Comparison of ENCODE assay signal across 1 cellular context in the genomic region with DNA sequence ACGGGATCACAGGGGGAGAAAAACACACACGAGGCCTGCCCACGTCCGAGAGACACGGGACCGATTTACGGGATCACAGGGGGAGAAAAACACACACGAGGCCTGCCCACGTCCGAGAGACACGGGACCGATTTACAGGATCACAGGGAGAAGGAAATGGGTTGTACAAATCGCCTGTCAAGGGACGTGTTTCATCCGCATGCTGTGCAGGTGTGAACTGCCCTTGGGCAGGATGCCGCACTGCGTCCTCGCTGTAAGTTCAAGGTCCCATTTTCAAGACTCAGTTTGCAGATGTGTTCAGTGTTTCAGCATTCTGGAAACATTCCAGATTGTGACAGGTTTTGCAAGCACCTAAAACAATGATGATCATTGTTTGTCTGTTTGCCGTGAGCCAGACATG.
TF ChIP-seq lines count a peak whose summit lies in the region.

No MANE protein-coding gene starts in this region.

TF ChIP-seq in HepG2, 621 proteins besides CTCF, POLR2A, EP300 and RAD21 (continued from another document and continues in another):
- TF ChIP-seq, protein P1, sequence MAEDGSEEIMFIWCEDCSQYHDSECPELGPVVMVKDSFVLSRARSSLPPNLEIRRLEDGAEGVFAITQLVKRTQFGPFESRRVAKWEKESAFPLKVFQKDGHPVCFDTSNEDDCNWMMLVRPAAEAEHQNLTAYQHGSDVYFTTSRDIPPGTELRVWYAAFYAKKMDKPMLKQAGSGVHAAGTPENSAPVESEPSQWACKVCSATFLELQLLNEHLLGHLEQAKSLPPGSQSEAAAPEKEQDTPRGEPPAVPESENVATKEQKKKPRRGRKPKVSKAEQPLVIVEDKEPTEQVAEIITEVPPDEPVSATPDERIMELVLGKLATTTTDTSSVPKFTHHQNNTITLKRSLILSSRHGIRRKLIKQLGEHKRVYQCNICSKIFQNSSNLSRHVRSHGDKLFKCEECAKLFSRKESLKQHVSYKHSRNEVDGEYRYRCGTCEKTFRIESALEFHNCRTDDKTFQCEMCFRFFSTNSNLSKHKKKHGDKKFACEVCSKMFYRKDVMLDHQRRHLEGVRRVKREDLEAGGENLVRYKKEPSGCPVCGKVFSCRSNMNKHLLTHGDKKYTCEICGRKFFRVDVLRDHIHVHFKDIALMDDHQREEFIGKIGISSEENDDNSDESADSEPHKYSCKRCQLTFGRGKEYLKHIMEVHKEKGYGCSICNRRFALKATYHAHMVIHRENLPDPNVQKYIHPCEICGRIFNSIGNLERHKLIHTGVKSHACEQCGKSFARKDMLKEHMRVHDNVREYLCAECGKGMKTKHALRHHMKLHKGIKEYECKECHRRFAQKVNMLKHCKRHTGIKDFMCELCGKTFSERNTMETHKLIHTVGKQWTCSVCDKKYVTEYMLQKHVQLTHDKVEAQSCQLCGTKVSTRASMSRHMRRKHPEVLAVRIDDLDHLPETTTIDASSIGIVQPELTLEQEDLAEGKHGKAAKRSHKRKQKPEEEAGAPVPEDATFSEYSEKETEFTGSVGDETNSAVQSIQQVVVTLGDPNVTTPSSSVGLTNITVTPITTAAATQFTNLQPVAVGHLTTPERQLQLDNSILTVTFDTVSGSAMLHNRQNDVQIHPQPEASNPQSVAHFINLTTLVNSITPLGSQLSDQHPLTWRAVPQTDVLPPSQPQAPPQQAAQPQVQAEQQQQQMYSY (CRISPR knock-in tag; IDR thresholded peaks at IDR 0.05), result no peak
- TF ChIP-seq, protein P2, sequence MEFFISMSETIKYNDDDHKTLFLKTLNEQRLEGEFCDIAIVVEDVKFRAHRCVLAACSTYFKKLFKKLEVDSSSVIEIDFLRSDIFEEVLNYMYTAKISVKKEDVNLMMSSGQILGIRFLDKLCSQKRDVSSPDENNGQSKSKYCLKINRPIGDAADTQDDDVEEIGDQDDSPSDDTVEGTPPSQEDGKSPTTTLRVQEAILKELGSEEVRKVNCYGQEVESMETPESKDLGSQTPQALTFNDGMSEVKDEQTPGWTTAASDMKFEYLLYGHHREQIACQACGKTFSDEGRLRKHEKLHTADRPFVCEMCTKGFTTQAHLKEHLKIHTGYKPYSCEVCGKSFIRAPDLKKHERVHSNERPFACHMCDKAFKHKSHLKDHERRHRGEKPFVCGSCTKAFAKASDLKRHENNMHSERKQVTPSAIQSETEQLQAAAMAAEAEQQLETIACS (CRISPR knock-in tag; IDR thresholded peaks at IDR 0.05), result no peak
- no peak for TF ChIP-seq ZNF224 (CRISPR knock-in tag; IDR thresholded peaks at IDR 0.05)
- no peak for TF ChIP-seq PAWR (CRISPR knock-in tag; IDR thresholded peaks at IDR 0.05; ENCODE audit: borderline replicate concordance)
- TF ChIP-seq, protein P3, sequence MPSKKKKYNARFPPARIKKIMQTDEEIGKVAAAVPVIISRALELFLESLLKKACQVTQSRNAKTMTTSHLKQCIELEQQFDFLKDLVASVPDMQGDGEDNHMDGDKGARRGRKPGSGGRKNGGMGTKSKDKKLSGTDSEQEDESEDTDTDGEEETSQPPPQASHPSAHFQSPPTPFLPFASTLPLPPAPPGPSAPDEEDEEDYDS (CRISPR knock-in tag; IDR thresholded peaks at IDR 0.05), result no peak
- TF ChIP-seq KLF13 (CRISPR knock-in tag; IDR thresholded peaks at IDR 0.05), result no peak
- TF ChIP-seq YEATS4 (CRISPR knock-in tag; IDR thresholded peaks at IDR 0.05; ENCODE audit: borderline replicate concordance), result no peak
- no peak for TF ChIP-seq CREM (IDR thresholded peaks at IDR 0.05)
- no peak for TF ChIP-seq CREM (CRISPR knock-in tag; IDR thresholded peaks at IDR 0.05)
- TF ChIP-seq, protein P4, sequence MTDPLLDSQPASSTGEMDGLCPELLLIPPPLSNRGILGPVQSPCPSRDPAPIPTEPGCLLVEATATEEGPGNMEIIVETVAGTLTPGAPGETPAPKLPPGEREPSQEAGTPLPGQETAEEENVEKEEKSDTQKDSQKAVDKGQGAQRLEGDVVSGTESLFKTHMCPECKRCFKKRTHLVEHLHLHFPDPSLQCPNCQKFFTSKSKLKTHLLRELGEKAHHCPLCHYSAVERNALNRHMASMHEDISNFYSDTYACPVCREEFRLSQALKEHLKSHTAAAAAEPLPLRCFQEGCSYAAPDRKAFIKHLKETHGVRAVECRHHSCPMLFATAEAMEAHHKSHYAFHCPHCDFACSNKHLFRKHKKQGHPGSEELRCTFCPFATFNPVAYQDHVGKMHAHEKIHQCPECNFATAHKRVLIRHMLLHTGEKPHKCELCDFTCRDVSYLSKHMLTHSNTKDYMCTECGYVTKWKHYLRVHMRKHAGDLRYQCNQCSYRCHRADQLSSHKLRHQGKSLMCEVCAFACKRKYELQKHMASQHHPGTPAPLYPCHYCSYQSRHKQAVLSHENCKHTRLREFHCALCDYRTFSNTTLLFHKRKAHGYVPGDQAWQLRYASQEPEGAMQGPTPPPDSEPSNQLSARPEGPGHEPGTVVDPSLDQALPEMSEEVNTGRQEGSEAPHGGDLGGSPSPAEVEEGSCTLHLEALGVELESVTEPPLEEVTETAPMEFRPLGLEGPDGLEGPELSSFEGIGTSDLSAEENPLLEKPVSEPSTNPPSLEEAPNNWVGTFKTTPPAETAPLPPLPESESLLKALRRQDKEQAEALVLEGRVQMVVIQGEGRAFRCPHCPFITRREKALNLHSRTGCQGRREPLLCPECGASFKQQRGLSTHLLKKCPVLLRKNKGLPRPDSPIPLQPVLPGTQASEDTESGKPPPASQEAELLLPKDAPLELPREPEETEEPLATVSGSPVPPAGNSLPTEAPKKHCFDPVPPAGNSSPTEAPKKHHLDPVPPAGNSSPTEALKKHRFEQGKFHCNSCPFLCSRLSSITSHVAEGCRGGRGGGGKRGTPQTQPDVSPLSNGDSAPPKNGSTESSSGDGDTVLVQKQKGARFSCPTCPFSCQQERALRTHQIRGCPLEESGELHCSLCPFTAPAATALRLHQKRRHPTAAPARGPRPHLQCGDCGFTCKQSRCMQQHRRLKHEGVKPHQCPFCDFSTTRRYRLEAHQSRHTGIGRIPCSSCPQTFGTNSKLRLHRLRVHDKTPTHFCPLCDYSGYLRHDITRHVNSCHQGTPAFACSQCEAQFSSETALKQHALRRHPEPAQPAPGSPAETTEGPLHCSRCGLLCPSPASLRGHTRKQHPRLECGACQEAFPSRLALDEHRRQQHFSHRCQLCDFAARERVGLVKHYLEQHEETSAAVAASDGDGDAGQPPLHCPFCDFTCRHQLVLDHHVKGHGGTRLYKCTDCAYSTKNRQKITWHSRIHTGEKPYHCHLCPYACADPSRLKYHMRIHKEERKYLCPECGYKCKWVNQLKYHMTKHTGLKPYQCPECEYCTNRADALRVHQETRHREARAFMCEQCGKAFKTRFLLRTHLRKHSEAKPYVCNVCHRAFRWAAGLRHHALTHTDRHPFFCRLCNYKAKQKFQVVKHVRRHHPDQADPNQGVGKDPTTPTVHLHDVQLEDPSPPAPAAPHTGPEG (CRISPR knock-in tag; IDR thresholded peaks at IDR 0.05), result no peak
- TF ChIP-seq, protein P5, sequence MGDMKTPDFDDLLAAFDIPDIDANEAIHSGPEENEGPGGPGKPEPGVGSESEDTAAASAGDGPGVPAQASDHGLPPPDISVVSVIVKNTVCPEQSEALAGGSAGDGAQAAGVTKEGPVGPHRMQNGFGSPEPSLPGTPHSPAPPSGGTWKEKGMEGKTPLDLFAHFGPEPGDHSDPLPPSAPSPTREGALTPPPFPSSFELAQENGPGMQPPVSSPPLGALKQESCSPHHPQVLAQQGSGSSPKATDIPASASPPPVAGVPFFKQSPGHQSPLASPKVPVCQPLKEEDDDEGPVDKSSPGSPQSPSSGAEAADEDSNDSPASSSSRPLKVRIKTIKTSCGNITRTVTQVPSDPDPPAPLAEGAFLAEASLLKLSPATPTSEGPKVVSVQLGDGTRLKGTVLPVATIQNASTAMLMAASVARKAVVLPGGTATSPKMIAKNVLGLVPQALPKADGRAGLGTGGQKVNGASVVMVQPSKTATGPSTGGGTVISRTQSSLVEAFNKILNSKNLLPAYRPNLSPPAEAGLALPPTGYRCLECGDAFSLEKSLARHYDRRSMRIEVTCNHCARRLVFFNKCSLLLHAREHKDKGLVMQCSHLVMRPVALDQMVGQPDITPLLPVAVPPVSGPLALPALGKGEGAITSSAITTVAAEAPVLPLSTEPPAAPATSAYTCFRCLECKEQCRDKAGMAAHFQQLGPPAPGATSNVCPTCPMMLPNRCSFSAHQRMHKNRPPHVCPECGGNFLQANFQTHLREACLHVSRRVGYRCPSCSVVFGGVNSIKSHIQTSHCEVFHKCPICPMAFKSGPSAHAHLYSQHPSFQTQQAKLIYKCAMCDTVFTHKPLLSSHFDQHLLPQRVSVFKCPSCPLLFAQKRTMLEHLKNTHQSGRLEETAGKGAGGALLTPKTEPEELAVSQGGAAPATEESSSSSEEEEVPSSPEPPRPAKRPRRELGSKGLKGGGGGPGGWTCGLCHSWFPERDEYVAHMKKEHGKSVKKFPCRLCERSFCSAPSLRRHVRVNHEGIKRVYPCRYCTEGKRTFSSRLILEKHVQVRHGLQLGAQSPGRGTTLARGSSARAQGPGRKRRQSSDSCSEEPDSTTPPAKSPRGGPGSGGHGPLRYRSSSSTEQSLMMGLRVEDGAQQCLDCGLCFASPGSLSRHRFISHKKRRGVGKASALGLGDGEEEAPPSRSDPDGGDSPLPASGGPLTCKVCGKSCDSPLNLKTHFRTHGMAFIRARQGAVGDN (CRISPR knock-in tag; IDR thresholded peaks at IDR 0.05), result peak; percentile 86
- no peak for TF ChIP-seq ARID2 (CRISPR knock-in tag; IDR thresholded peaks at IDR 0.05; ENCODE audit: borderline replicate concordance)
- TF ChIP-seq HDAC1 (CRISPR knock-in tag; IDR thresholded peaks at IDR 0.05), result peak; percentile 40; the same call in 1 of the 2 replicates
- TF ChIP-seq, protein P6, sequence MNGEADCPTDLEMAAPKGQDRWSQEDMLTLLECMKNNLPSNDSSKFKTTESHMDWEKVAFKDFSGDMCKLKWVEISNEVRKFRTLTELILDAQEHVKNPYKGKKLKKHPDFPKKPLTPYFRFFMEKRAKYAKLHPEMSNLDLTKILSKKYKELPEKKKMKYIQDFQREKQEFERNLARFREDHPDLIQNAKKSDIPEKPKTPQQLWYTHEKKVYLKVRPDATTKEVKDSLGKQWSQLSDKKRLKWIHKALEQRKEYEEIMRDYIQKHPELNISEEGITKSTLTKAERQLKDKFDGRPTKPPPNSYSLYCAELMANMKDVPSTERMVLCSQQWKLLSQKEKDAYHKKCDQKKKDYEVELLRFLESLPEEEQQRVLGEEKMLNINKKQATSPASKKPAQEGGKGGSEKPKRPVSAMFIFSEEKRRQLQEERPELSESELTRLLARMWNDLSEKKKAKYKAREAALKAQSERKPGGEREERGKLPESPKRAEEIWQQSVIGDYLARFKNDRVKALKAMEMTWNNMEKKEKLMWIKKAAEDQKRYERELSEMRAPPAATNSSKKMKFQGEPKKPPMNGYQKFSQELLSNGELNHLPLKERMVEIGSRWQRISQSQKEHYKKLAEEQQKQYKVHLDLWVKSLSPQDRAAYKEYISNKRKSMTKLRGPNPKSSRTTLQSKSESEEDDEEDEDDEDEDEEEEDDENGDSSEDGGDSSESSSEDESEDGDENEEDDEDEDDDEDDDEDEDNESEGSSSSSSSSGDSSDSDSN (CRISPR knock-in tag; IDR thresholded peaks at IDR 0.05), result no peak
- TF ChIP-seq ZNF790 (CRISPR knock-in tag; IDR thresholded peaks at IDR 0.05; ENCODE audit: borderline replicate concordance), result no peak
- TF ChIP-seq ZNF652 (CRISPR knock-in tag; IDR thresholded peaks at IDR 0.05; ENCODE audit: borderline replicate concordance, low read depth), result no peak
- TF ChIP-seq, protein P7, sequence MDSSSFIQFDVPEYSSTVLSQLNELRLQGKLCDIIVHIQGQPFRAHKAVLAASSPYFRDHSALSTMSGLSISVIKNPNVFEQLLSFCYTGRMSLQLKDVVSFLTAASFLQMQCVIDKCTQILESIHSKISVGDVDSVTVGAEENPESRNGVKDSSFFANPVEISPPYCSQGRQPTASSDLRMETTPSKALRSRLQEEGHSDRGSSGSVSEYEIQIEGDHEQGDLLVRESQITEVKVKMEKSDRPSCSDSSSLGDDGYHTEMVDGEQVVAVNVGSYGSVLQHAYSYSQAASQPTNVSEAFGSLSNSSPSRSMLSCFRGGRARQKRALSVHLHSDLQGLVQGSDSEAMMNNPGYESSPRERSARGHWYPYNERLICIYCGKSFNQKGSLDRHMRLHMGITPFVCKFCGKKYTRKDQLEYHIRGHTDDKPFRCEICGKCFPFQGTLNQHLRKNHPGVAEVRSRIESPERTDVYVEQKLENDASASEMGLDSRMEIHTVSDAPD (CRISPR knock-in tag; IDR thresholded peaks at IDR 0.05), result no peak
- TF ChIP-seq, protein P8, sequence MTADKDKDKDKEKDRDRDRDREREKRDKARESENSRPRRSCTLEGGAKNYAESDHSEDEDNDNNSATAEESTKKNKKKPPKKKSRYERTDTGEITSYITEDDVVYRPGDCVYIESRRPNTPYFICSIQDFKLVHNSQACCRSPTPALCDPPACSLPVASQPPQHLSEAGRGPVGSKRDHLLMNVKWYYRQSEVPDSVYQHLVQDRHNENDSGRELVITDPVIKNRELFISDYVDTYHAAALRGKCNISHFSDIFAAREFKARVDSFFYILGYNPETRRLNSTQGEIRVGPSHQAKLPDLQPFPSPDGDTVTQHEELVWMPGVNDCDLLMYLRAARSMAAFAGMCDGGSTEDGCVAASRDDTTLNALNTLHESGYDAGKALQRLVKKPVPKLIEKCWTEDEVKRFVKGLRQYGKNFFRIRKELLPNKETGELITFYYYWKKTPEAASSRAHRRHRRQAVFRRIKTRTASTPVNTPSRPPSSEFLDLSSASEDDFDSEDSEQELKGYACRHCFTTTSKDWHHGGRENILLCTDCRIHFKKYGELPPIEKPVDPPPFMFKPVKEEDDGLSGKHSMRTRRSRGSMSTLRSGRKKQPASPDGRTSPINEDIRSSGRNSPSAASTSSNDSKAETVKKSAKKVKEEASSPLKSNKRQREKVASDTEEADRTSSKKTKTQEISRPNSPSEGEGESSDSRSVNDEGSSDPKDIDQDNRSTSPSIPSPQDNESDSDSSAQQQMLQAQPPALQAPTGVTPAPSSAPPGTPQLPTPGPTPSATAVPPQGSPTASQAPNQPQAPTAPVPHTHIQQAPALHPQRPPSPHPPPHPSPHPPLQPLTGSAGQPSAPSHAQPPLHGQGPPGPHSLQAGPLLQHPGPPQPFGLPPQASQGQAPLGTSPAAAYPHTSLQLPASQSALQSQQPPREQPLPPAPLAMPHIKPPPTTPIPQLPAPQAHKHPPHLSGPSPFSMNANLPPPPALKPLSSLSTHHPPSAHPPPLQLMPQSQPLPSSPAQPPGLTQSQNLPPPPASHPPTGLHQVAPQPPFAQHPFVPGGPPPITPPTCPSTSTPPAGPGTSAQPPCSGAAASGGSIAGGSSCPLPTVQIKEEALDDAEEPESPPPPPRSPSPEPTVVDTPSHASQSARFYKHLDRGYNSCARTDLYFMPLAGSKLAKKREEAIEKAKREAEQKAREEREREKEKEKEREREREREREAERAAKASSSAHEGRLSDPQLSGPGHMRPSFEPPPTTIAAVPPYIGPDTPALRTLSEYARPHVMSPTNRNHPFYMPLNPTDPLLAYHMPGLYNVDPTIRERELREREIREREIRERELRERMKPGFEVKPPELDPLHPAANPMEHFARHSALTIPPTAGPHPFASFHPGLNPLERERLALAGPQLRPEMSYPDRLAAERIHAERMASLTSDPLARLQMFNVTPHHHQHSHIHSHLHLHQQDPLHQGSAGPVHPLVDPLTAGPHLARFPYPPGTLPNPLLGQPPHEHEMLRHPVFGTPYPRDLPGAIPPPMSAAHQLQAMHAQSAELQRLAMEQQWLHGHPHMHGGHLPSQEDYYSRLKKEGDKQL (CRISPR knock-in tag; IDR thresholded peaks at IDR 0.05; ENCODE audit: low read depth), result 0 out of 2 replicates have a peak, but pooled peaks have one; percentile 40
- TF ChIP-seq RFXANK (CRISPR knock-in tag; IDR thresholded peaks at IDR 0.05), result no peak
- TF ChIP-seq ZFAT (CRISPR knock-in tag; conservative IDR thresholded peaks at IDR 0.05), result no peak
- no peak; the same call in none of the 2 replicates for TF ChIP-seq ZMYM2 (CRISPR knock-in tag; IDR thresholded peaks at IDR 0.05)
- TF ChIP-seq ZNF839 (CRISPR knock-in tag; IDR thresholded peaks at IDR 0.05; ENCODE audit: borderline replicate concordance), result no peak
- TF ChIP-seq ZBTB7B (CRISPR knock-in tag; IDR thresholded peaks at IDR 0.05), result no peak
